1 cellular context compared by ENCODE assay signal in the genomic region with DNA sequence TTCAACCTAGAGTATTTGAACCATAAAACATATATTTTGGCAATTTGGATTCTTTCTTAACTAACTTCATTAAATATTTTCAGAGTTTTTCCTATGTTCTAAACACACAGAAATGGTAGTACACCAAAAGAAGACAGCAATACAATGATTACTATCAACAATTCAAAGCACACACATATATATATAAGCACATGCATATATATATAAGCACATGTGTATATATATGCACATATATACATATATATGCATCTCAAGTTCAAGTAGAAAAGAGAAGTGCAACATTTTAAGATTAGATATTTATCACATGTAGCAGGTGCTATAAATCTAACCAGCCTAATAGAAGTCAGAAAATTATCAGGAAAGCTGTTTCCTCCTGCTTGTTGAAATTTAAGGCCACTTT.
TF ChIP-seq lines count a peak whose summit lies in the region.

No MANE protein-coding gene starts in this region.

TF ChIP-seq in HepG2, 621 proteins besides CTCF, POLR2A, EP300 and RAD21:
- no peak for TF ChIP-seq AKNA (CRISPR knock-in tag; IDR thresholded peaks at IDR 0.05; ENCODE audit: borderline replicate concordance)
- no peak for TF ChIP-seq MAFF (IDR thresholded peaks at IDR 0.05; ENCODE audit: low read depth, low read length)
- TF ChIP-seq EEA1 (CRISPR knock-in tag; IDR thresholded peaks at IDR 0.05; ENCODE audit: borderline replicate concordance) = no peak
- TF ChIP-seq MNT (IDR thresholded peaks at IDR 0.05) = peak; percentile 97
- TF ChIP-seq SAP130 (CRISPR knock-in tag; IDR thresholded peaks at IDR 0.05; ENCODE audit: low read depth) = no peak
